In the genomic region with DNA sequence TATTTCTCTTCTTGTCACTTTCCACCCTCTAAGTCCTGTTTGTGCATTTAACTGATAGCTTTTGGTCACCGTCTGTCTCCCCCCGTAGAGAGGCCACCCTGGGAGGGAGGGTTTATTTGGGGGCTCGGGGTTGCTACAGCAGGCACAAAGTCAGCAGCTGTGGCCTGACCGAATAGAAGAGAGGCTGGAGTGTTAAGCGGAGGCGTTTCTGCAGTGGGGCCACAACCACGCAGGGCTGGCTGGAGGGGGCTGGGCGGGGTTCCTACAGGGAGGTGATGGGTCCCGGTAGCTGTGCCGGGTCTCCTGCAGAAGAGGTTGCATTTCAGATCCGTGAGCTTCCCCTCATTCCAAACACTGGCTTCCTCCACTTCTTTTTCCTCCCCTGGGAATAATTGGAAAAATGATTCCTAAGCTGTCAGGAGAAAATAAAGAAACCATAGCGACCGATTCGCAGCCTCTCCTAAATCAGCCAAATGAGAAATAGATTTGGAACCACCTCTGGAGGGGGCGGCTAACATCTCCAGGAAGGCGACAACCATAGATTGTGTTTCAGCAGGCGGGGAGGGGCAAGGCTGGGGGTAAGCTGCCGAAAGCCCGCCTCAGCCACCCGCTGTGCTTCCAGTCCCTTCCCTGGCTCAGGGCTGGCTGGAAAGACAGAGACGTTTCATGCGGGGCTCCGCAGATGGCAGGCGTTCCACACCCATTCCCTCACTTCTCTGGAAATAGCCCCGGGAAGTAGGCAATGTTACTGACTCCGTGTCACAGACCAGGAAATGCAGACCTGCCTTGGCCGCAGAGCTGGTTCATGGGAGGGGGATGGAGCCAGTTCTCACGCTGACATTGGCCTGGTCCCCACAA, we compare ENCODE assay signal across 8 cellular contexts.
DNase-seq lines count a peak whose midpoint lies in the region; ATAC-seq and TF ChIP-seq lines count a peak whose summit lies in the region.
"Had no signal": no experiment of that assay in that cellular context is flagged by ENCODE, and none has a peak within 500 bp of the region (broad histone marks: within the 10 kb centered on the region; RNA-seq: fewer than 3 reads in every experiment).

No MANE protein-coding gene starts in this region.

- in situ Hi-C loops in GM13977 (cut with MboI; ENCODE audit: low pct_unique_long_range_greater_than_20kb, low sequenced_read_pairs, unreplicated experiment), result no loop called here

- H3K4me1 ChIP-seq in lower lobe of right lung (peaks cover 29% of the 10 kb centered on the region), tibial artery (peaks cover 0 to 28% (median 20%) of the 10 kb centered on the region in 4 donors)

- no peak overlapping the region for H3K27ac Mint-ChIP-seq in endothelial cell (ENCODE audit: unreplicated experiment)

- peaks cover 15% of the 10 kb centered on the region for H3K27me3 Mint-ChIP-seq in endothelial cell (ENCODE audit: unreplicated experiment)

- peaks cover 22% of the 10 kb centered on the region for H3K4me1 Mint-ChIP-seq in endothelial cell (ENCODE audit: unreplicated experiment)

- ATAC-seq in lower lobe of right lung (peak; percentile 3 to 34), HG03196 (IDR thresholded peaks at IDR 0.05; ENCODE audit: unreplicated experiment) (no peak)

- H3K36me3 ChIP-seq in lower lobe of right lung (no peaks in the 10 kb centered on the region), tibial artery (no peaks in the 10 kb centered on the region)

- H3K4me3 Mint-ChIP-seq in endothelial cell (ENCODE audit: unreplicated experiment), result peak overlapping the region; percentile 65

- H3K9me3 ChIP-seq in lower lobe of right lung, result no peaks in the 10 kb centered on the region
- H3K9me3 ChIP-seq in tibial artery, result no peaks in the 10 kb centered on the region

- no peak for TF ChIP-seq CTCF in endothelial cell (IDR thresholded peaks at IDR 0.05; ENCODE audit: unreplicated experiment)
- TF ChIP-seq CTCF in lower lobe of right lung (IDR thresholded peaks at IDR 0.05), result no peak
- no peak for TF ChIP-seq CTCF in tibial artery (IDR thresholded peaks at IDR 0.05)
- TF ChIP-seq CTCF in GM13977 (IDR thresholded peaks at IDR 0.05; ENCODE audit: extremely low read depth, insufficient read depth, missing control alignments), result no peak

- peak overlapping the region; percentile 31 for H3K27ac ChIP-seq in lower lobe of right lung
- H3K27ac ChIP-seq in tibial artery, result peak overlapping the region; percentile 28 to 44

- peaks cover 4% of the 10 kb centered on the region for H3K9me3 Mint-ChIP-seq in endothelial cell (ENCODE audit: unreplicated experiment)

- H3K27me3 ChIP-seq in lower lobe of right lung (ENCODE audit: low read depth), result peaks cover 3% of the 10 kb centered on the region
- H3K27me3 ChIP-seq in tibial artery, result peaks cover 0 to 7% of the 10 kb centered on the region in 2 donors

- intact Hi-C loops in lower lobe of right lung (cut with DNase I), result no loop called here
- intact Hi-C loops in tibial artery (cut with DNase I; ENCODE audit: low total_unique reads), result no loop called here

- H3K4me3 ChIP-seq in lower lobe of right lung (peak overlapping the region; percentile 32), tibial artery (peak overlapping the region; percentile 38 to 45)

- H3K36me3 Mint-ChIP-seq in endothelial cell (ENCODE audit: low read depth, unreplicated experiment), result peaks cover 3% of the 10 kb centered on the region

- peak; percentile 71 for DNase-seq in NCI-H2107 treated with DMSO at 0.1 percent for 48 hours (lab: John Stamatoyannopoulos, UW; ENCODE audit: unreplicated experiment)
- peak; percentile 39 for DNase-seq in endothelial cell (ENCODE audit: low spot score)
- no peak for DNase-seq in lower lobe of right lung
- peak in 1 of 2 donors; percentile 28 for DNase-seq in tibial artery
- DNase-seq in HCEC 1CT, result no peak
- no peak for DNase-seq in GM13977 (ENCODE audit: low spot score)
- DNase-seq: NCI-H1436 treated with DMSO at 0.1 percent for 48 hours had no signal

Comparison
In these comparisons a context has a peak if more than half of its experiments do, and no peak if none do; other contexts are left out.
1. DNase-seq: peak in NCI-H2107 treated with DMSO at 0.1 percent for 48 hours (single experiment) and endothelial cell (single experiment); none in lower lobe of right lung (single experiment), HCEC 1CT (single experiment) and GM13977 (single experiment).